26 cellular contexts compared by ENCODE assay signal in genomic region chr2:171226471-171226870, GRCh38.
"Had no signal": no experiment of that assay in that cellular context is flagged by ENCODE, and none has a peak within 500 bp of the region (broad histone marks: within the 10 kb centered on the region; RNA-seq: fewer than 3 reads in every experiment).

No MANE protein-coding gene starts in this region.

- H3K27ac Mint-ChIP-seq: activated naive CD8-positive, alpha-beta T cell; effector memory CD8-positive, alpha-beta T cell; nephron; stimulated activated effector memory CD8-positive, alpha-beta T cell treated with anti-CD3 and anti-CD28 coated beads, Interleukin-12 subunit alpha, Interleukin-12 subunit beta, amount 100 ng/mL, for 72 hours had no signal

- H3K4me1 ChIP-seq: body of pancreas, gastrocnemius medialis, right lobe of liver, upper lobe of left lung, vagina had no signal

- H3K27me3 ChIP-seq: body of pancreas, cardiac muscle cell, gastrocnemius medialis, right lobe of liver, upper lobe of left lung, vagina had no signal

- H3K9me3 ChIP-seq: body of pancreas, gastrocnemius medialis, mucosa of descending colon, right lobe of liver, upper lobe of left lung, vagina had no signal

- H3K4me3 Mint-ChIP-seq: activated naive CD8-positive, alpha-beta T cell; effector memory CD8-positive, alpha-beta T cell; nephron; stimulated activated effector memory CD8-positive, alpha-beta T cell treated with anti-CD3 and anti-CD28 coated beads, Interleukin-12 subunit alpha, Interleukin-12 subunit beta, amount 100 ng/mL, for 72 hours; stimulated activated naive CD8-positive, alpha-beta T cell treated with anti-CD3 and anti-CD28 coated beads, Interleukin-15, Interleukin-2, amounts not matched to agents 100 ng/mL and 50 ng/mL, for 24 hours had no signal

- H3K36me3 Mint-ChIP-seq: stimulated activated effector memory CD8-positive, alpha-beta T cell treated with anti-CD3 and anti-CD28 coated beads, Interleukin-12 subunit alpha, Interleukin-12 subunit beta, amount 100 ng/mL, for 72 hours had no signal

- H3K27ac ChIP-seq: body of pancreas, cardiac muscle cell, gastrocnemius medialis, right lobe of liver, upper lobe of left lung, vagina, VCaP had no signal

- H3K4me3 ChIP-seq: body of pancreas, cardiac muscle cell, gastrocnemius medialis, mucosa of descending colon, right lobe of liver, upper lobe of left lung, vagina had no signal

- ATAC-seq: body of pancreas; effector memory CD8-positive, alpha-beta T cell; gastrocnemius medialis; left cardiac atrium; left ventricle myocardium superior; mucosa of descending colon; right lobe of liver; stimulated activated effector memory CD8-positive, alpha-beta T cell treated with anti-CD3 and anti-CD28 coated beads, Interleukin-12 subunit alpha, Interleukin-12 subunit beta, amount 100 ng/mL, for 72 hours had no signal

- DNase-seq: activated CD4-positive, alpha-beta T cell treated with anti-CD3 and anti-CD28 coated beads for 4 hours; activated CD4-positive, alpha-beta T cell treated with anti-CD3 and anti-CD28 coated beads, Interleukin-2, amount 50 U/mL, for 4 hours; activated effector memory CD4-positive, alpha-beta T cell treated with Interleukin-2 at 50 U/mL for 16 hours; activated naive CD4-positive, alpha-beta T cell treated with Interleukin-2 at 50 U/mL for 16 hours; activated T-cell treated with anti-CD3 and anti-CD28 coated beads for 4 hours; body of pancreas; cortex of kidney; effector memory CD8-positive, alpha-beta T cell; erythroblast; gastrocnemius medialis; glutamatergic neuron; islet precursor cell; left cardiac atrium; left ventricle myocardium superior; mucosa of descending colon; right lobe of liver; stimulated activated CD4-positive, alpha-beta T cell treated with anti-CD3 and anti-CD28 coated beads, Interleukin-4, amount 100 ng/mL, for 24 hours; T-helper 9 cell; upper lobe of left lung had no signal

- H3K36me3 ChIP-seq: cardiac muscle cell, gastrocnemius medialis, right lobe of liver, upper lobe of left lung, vagina had no signal

- H3K4me1 Mint-ChIP-seq: nephron; stimulated activated effector memory CD8-positive, alpha-beta T cell treated with anti-CD3 and anti-CD28 coated beads, Interleukin-12 subunit alpha, Interleukin-12 subunit beta, amount 100 ng/mL, for 72 hours had no signal
